11 cellular contexts compared by ENCODE assay signal in genomic region chr6:34630040-34630439, GRCh38.
DNase-seq lines count a peak whose midpoint lies in the region; ATAC-seq and TF ChIP-seq lines count a peak whose summit lies in the region.
"Had no signal": no experiment of that assay in that cellular context is flagged by ENCODE, and none has a peak within 500 bp of the region (broad histone marks: within the 10 kb centered on the region; RNA-seq: fewer than 3 reads in every experiment).

No MANE protein-coding gene starts in this region.

- no peak overlapping the region for H3K4me3 Mint-ChIP-seq in stimulated activated effector memory CD8-positive, alpha-beta T cell treated with anti-CD3 and anti-CD28 coated beads, Interleukin-12 subunit alpha, Interleukin-12 subunit beta, amount 100 ng/mL, for 72 hours
- H3K4me3 Mint-ChIP-seq: nephron had no signal

- intact Hi-C loops in left ventricle myocardium inferior (cut with micrococcal nuclease), result no loop called here
- intact Hi-C loops in left ventricle myocardium superior (cut with micrococcal nuclease), result loop anchor here (10.0 kb wide), 1 partner anchor 125 kb away; the partner anchor contains the start of gene SNRPC

- peak overlapping the region; percentile 30 for H3K27ac ChIP-seq in left ventricle myocardium inferior (replicated peaks)

- peaks cover 18% of the 10 kb centered on the region for H3K4me1 ChIP-seq in left ventricle myocardium inferior

- H3K9me3 Mint-ChIP-seq in stimulated activated effector memory CD8-positive, alpha-beta T cell treated with anti-CD3 and anti-CD28 coated beads, Interleukin-12 subunit alpha, Interleukin-12 subunit beta, amount 100 ng/mL, for 72 hours, result no peaks in the 10 kb centered on the region
- H3K9me3 Mint-ChIP-seq: nephron had no signal

- ATAC-seq in left ventricle myocardium superior, result no peak
- no peak for ATAC-seq in stimulated activated effector memory CD8-positive, alpha-beta T cell treated with anti-CD3 and anti-CD28 coated beads, Interleukin-12 subunit alpha, Interleukin-12 subunit beta, amount 100 ng/mL, for 72 hours
- no peak for ATAC-seq in HG02642 (IDR thresholded peaks at IDR 0.05; ENCODE audit: poor library complexity, unreplicated experiment)

- no peak overlapping the region for H3K27ac Mint-ChIP-seq in stimulated activated effector memory CD8-positive, alpha-beta T cell treated with anti-CD3 and anti-CD28 coated beads, Interleukin-12 subunit alpha, Interleukin-12 subunit beta, amount 100 ng/mL, for 72 hours
- H3K27ac Mint-ChIP-seq: nephron had no signal

- no peak for TF ChIP-seq CTCF in left ventricle myocardium inferior (IDR thresholded peaks at IDR 0.05; ENCODE audit: borderline replicate concordance)

- no peak overlapping the region for H3K4me3 ChIP-seq in left ventricle myocardium inferior

- H3K4me1 Mint-ChIP-seq in stimulated activated effector memory CD8-positive, alpha-beta T cell treated with anti-CD3 and anti-CD28 coated beads, Interleukin-12 subunit alpha, Interleukin-12 subunit beta, amount 100 ng/mL, for 72 hours, result peaks cover 18% of the 10 kb centered on the region

- H3K36me3 Mint-ChIP-seq in stimulated activated effector memory CD8-positive, alpha-beta T cell treated with anti-CD3 and anti-CD28 coated beads, Interleukin-12 subunit alpha, Interleukin-12 subunit beta, amount 100 ng/mL, for 72 hours, result peaks cover 27% of the 10 kb centered on the region

- no peaks in the 10 kb centered on the region for H3K36me3 ChIP-seq in left ventricle myocardium inferior

- no peaks in the 10 kb centered on the region for H3K9me3 ChIP-seq in left ventricle myocardium inferior (replicated peaks)

- no peaks in the 10 kb centered on the region for H3K27me3 ChIP-seq in left ventricle myocardium inferior (ENCODE audit: low read depth)

- DNase-seq in left ventricle myocardium inferior, result no peak
- DNase-seq in left ventricle myocardium superior, result no peak
- DNase-seq in amniotic stem cell (lab: John Stamatoyannopoulos, UW), result peak; percentile 65
- peak; percentile 74 for DNase-seq in foreskin melanocyte
- no peak for DNase-seq in stimulated activated effector memory CD8-positive, alpha-beta T cell treated with anti-CD3 and anti-CD28 coated beads, Interleukin-12 subunit alpha, Interleukin-12 subunit beta, amount 100 ng/mL, for 72 hours (ENCODE audit: low spot score in 2 of 2)
- DNase-seq in GOT3 (lab: John Stamatoyannopoulos, UW), result no peak
- no peak for DNase-seq in SKM-1 treated with dmso at 0.1 percent for 144 hours (lab: John Stamatoyannopoulos, UW; ENCODE audit: unreplicated experiment)
- DNase-seq: cerebellar nuclear complex, NCI-H69 had no signal

Comparison
In these comparisons a context has a peak if more than half of its experiments do, and no peak if none do; other contexts are left out.
1. DNase-seq: peak in amniotic stem cell (single experiment) and foreskin melanocyte (single experiment); none in left ventricle myocardium inferior (single experiment), left ventricle myocardium superior (single experiment), stimulated activated effector memory CD8-positive, alpha-beta T cell treated with anti-CD3 and anti-CD28 coated beads, Interleukin-12 subunit alpha, Interleukin-12 subunit beta, amount 100 ng/mL, for 72 hours (0 of 2), GOT3 (single experiment) and SKM-1 treated with dmso at 0.1 percent for 144 hours (single experiment).